ENCODE assay signal across 8 cellular contexts in genomic region chr22:19723165-19723989, GRCh38. TPM values are rescaled to one million over a fixed set of nuclear protein-coding genes. Genes with fewer than 3 reads are reported as not detected.
A peak's percentile ranks its signal among the peaks of the same experiment; 100 is the strongest.
DNase-seq lines count a peak whose midpoint lies in the region; ATAC-seq, FAIRE-seq and TF ChIP-seq lines count a peak whose summit lies in the region.

Gene GP1BB (plus strand): TSS chr22:19723539. CDS start chr22:19723570, 31 bp downstream.

- H3K27ac Mint-ChIP-seq in T-cell: no peak within 1 kb of the TSS

- H3K36me3 Mint-ChIP-seq in T-cell: no peaks in the 10 kb centered on the region

- H3K9me3 Mint-ChIP-seq in T-cell: no peaks in the 10 kb centered on the region

- H3K4me1 ChIP-seq in esophagus squamous epithelium (peaks cover 15 to 36% (median 21%) of the 10 kb centered on the region in 3 donors), pancreas (peaks cover 0 to 6% (median 0%) of the 10 kb centered on the region in 3 donors)

- H3K27me3 Mint-ChIP-seq in T-cell: peaks cover 24 to 55% of the 10 kb centered on the region in 2 donors

- no peak for TF ChIP-seq POLR2A in esophagus squamous epithelium (IDR thresholded peaks at IDR 0.05)

- DNase-seq in T-cell (peak in 10 of 34 experiments; percentile 16 to 36 (median 26)), esophagus squamous epithelium (lab: John Stamatoyannopoulos, UW) (no peak), pancreas (peak in 4 of 6 donors; percentile 33 to 83 (median 62)), NCI-H2196 treated with DMSO at 0.1 percent for 48 hours (lab: John Stamatoyannopoulos, UW; ENCODE audit: unreplicated experiment) (no peak), 8988T (no peak), NCI-H1930 (lab: John Stamatoyannopoulos, UW) (no peak), NCI-H2081 (lab: John Stamatoyannopoulos, UW) (no peak)

- no peak within 1 kb of the TSS for H3K27ac ChIP-seq in esophagus squamous epithelium
- H3K27ac ChIP-seq in pancreas: no peak within 1 kb of the TSS

- H3K4me3 ChIP-seq in GM12875 (ENCODE audit: low read depth, low read length): no peak within 1 kb of the TSS
- H3K4me3 ChIP-seq in esophagus squamous epithelium: peak within 1 kb of the TSS; percentile 3 to 57 (median 20)
- peak within 1 kb of the TSS in 2 of 4 donors; percentile 26 to 39 for H3K4me3 ChIP-seq in pancreas

- no peak for FAIRE-seq in pancreas (lab: Jason Lieb, UNC)

- POLR2A ChIA-PET in T-cell (lab: Charles Lee): no interaction called here

- intact Hi-C loops in esophagus squamous epithelium (cut with DNase I): no loop called here
- intact Hi-C loops in pancreas (cut with DNase I): no loop called here

- peak within 1 kb of the TSS; percentile 31 to 66 (median 41) for H3K4me3 Mint-ChIP-seq in T-cell

- peak; percentile 33 for TF ChIP-seq CTCF in GM12875 (IDR thresholded peaks at IDR 0.05; ENCODE audit: borderline replicate concordance, insufficient read depth, low read depth, low read length)
- no peak for TF ChIP-seq CTCF in esophagus squamous epithelium (IDR thresholded peaks at IDR 0.05)
- no peak for TF ChIP-seq CTCF in pancreas (IDR thresholded peaks at IDR 0.05)

- ATAC-seq in T-cell (replicated peaks in 1 of 4) (peak; percentile 63 to 73 (median 66)), pancreas (peak; percentile 51 to 76 (median 66))

- H3K9me3 ChIP-seq in esophagus squamous epithelium: no peaks in the 10 kb centered on the region
- no peaks in the 10 kb centered on the region for H3K9me3 ChIP-seq in pancreas

- peaks cover 0 to 93% (median 0%) of the 10 kb centered on the region in 4 donors for H3K27me3 ChIP-seq in esophagus squamous epithelium
- no peaks in the 10 kb centered on the region for H3K27me3 ChIP-seq in pancreas

- peaks cover 8 to 23% (median 17%) of the 10 kb centered on the region in 3 donors for H3K4me1 Mint-ChIP-seq in T-cell

- CTCF ChIA-PET in T-cell (lab: Charles Lee): no interaction called here

- 30 to 73% methylated on average over 9 to 19 of the region's 85 CpGs for WGBS in esophagus squamous epithelium, 2 donors
- WGBS in pancreas, 2 donors: 10 to 11% methylated on average over 73 to 85 of the region's 85 CpGs

- H3K36me3 ChIP-seq in esophagus squamous epithelium (peaks cover 0 to 42% (median 0%) of the 10 kb centered on the region in 3 donors), pancreas (no peaks in the 10 kb centered on the region)

RNA-seq across cellular contexts. Expression of gene GP1BB, which starts in this region (rescaled TPM):
- 1 to 10 TPM in 1 of 5 donors, under 1 TPM in 4; 0.19 to 2.1 (median 0.36) TPM for total RNA-seq in T-cell
- 10 to 100 TPM in 1 of 4 donors, 1 to 10 TPM in 3; 4.8 to 40.0 (median 9.7) TPM for total RNA-seq in esophagus squamous epithelium
- 1 to 10 TPM in 4 of 6 donors, not detected in 2; 1.2 to 1.6 (median 1.4) TPM for total RNA-seq in pancreas
- polyA plus RNA-seq in pancreas: 10 to 100 TPM; 10.5 to 21.2 TPM

Comparison
In these comparisons a context has a peak if more than half of its experiments do, and no peak if none do; other contexts are left out.
1. DNase-seq: peak in pancreas (4 of 6); none in esophagus squamous epithelium (single experiment), NCI-H2196 treated with DMSO at 0.1 percent for 48 hours (single experiment), 8988T (single experiment), NCI-H1930 (0 of 2) and NCI-H2081 (0 of 2).